23 cellular contexts compared by ENCODE assay signal in genomic region chr1:71738256-71738655, GRCh38.
A peak's percentile ranks its signal among the peaks of the same experiment; 100 is the strongest.
DNase-seq lines count a peak whose midpoint lies in the region; TF ChIP-seq lines count a peak whose summit lies in the region.
"Had no signal": no experiment of that assay in that cellular context is flagged by ENCODE, and none has a peak within 500 bp of the region (broad histone marks: within the 10 kb centered on the region; RNA-seq: fewer than 3 reads in every experiment).

No MANE protein-coding gene starts in this region.

- peak overlapping the region; percentile 2 for H3K27ac Mint-ChIP-seq in glutamatergic neuron (ENCODE audit: unreplicated experiment)
- H3K27ac Mint-ChIP-seq: CD8-positive, alpha-beta T cell had no signal

- H3K9ac ChIP-seq in Loucy (ENCODE audit: low read depth, low read length, poor library complexity, severe bottlenecking), result no peak overlapping the region

- no peaks in the 10 kb centered on the region for H4K20me1 ChIP-seq in Loucy (ENCODE audit: insufficient read depth, low read length, poor library complexity, severe bottlenecking)

- H3K9me2 ChIP-seq in Loucy (replicated peaks; ENCODE audit: low read depth, low read length), result no peaks in the 10 kb centered on the region

- no peaks in the 10 kb centered on the region for H3K36me3 Mint-ChIP-seq in glutamatergic neuron (ENCODE audit: unreplicated experiment)
- H3K36me3 Mint-ChIP-seq: CD8-positive, alpha-beta T cell had no signal

- TF ChIP-seq CTCF in BE2C (IDR thresholded peaks at IDR 0.05; ENCODE audit: low read depth, low read length) (no peak), Loucy (conservative IDR thresholded peaks at IDR 0.05; ENCODE audit: low read length) (no peak), glutamatergic neuron (IDR thresholded peaks at IDR 0.05; ENCODE audit: partially characterized antibody, unreplicated experiment) (no peak), GM13977 (IDR thresholded peaks at IDR 0.05; ENCODE audit: extremely low read depth, insufficient read depth, missing control alignments) (no peak)

- H3F3A ChIP-seq in Loucy (ENCODE audit: low read depth), result no peaks in the 10 kb centered on the region

- H3K4me1 Mint-ChIP-seq in glutamatergic neuron (ENCODE audit: low read depth, unreplicated experiment), result peaks cover 7% of the 10 kb centered on the region

- H3K4me3 ChIP-seq in BE2C (ENCODE audit: low read depth, low read length) (no peak overlapping the region), Loucy (ENCODE audit: low read length, poor library complexity, severe bottlenecking) (no peak overlapping the region)
- H3K4me3 ChIP-seq: K562, PC-9, SJSA1 had no signal

- peaks cover 3% of the 10 kb centered on the region for H3K9me3 Mint-ChIP-seq in glutamatergic neuron (ENCODE audit: unreplicated experiment)
- H3K9me3 Mint-ChIP-seq: CD8-positive, alpha-beta T cell had no signal

- no peak overlapping the region for H3K4me2 ChIP-seq in Loucy (ENCODE audit: low read depth, low read length, poor library complexity, severe bottlenecking)
- H3K4me2 ChIP-seq: PC-9 had no signal

- no peaks in the 10 kb centered on the region for H3K27me3 Mint-ChIP-seq in glutamatergic neuron (ENCODE audit: unreplicated experiment)

- DNase-seq in BE2C (peak; percentile 57), ELF-1 (ENCODE audit: low read depth, low spot score) (peak; percentile 56), glutamatergic neuron (peak; percentile 17), GM19240 (ENCODE audit: insufficient read length, low spot score) (no peak), NCI-H524 (lab: John Stamatoyannopoulos, UW) (no peak), iPS-NIHi11 (ENCODE audit: low spot score) (no peak), GM13977 (ENCODE audit: low spot score) (no peak)
- DNase-seq: Caco-2; CD8-positive, alpha-beta T cell; DMS79; Kasumi-1; MV-4-11; NCI-H1105; NCI-H1436 treated with DMSO at 0.1 percent for 48 hours; NCI-H1930; NCI-H2107; NCI-H524 treated with DMSO at 0.1 percent for 48 hours; NCI-H82; PC-9; Right ventricle myocardium superior had no signal

- peaks cover 2% of the 10 kb centered on the region; the same call in 1 of the 2 replicates for H3K4me1 ChIP-seq in BE2C
- H3K4me1 ChIP-seq in Loucy (ENCODE audit: insufficient read depth, low read length, poor library complexity, severe bottlenecking), result peaks cover 2% of the 10 kb centered on the region
- H3K4me1 ChIP-seq: Caco-2, SJSA1 had no signal

- in situ Hi-C loops in GM13977 (cut with MboI; ENCODE audit: low pct_unique_long_range_greater_than_20kb, low sequenced_read_pairs, unreplicated experiment), result no loop called here

- no peaks in the 10 kb centered on the region for H3K27me3 ChIP-seq in BE2C
- H3K27me3 ChIP-seq in Loucy (ENCODE audit: insufficient read depth, low read length, poor library complexity, severe bottlenecking), result no peaks in the 10 kb centered on the region
- H3K27me3 ChIP-seq: SJSA1 had no signal

- peak overlapping the region; percentile 53; the same call in 1 of the 2 replicates for H2AFZ ChIP-seq in Loucy (ENCODE audit: low read length)
- H2AFZ ChIP-seq: PC-9 had no signal

- H3K79me2 ChIP-seq in Loucy (ENCODE audit: insufficient read depth, low read length), result no peaks in the 10 kb centered on the region

- no peak overlapping the region for H3K4me3 Mint-ChIP-seq in glutamatergic neuron (ENCODE audit: unreplicated experiment)
- H3K4me3 Mint-ChIP-seq: CD8-positive, alpha-beta T cell had no signal

- no peaks in the 10 kb centered on the region for H3K36me3 ChIP-seq in BE2C
- no peaks in the 10 kb centered on the region for H3K36me3 ChIP-seq in Loucy (ENCODE audit: insufficient read depth, low read length)
- H3K36me3 ChIP-seq: SJSA1 had no signal

- H3K9me3 ChIP-seq in BE2C (no peaks in the 10 kb centered on the region), Loucy (ENCODE audit: insufficient read depth, low read depth, low read length) (no peaks in the 10 kb centered on the region)
- H3K9me3 ChIP-seq: Caco-2, SJSA1 had no signal

Comparison
In these comparisons a context has a peak if more than half of its experiments do, and no peak if none do; other contexts are left out.
1. DNase-seq: peak in BE2C (single experiment), ELF-1 (single experiment) and glutamatergic neuron (single experiment); none in GM19240 (single experiment), NCI-H524 (0 of 2), iPS-NIHi11 (single experiment) and GM13977 (single experiment).